ENCODE assay signal across 9 cellular contexts in genomic region chr17:5500247-5500803, GRCh38. TPM values are rescaled to one million over a fixed set of nuclear protein-coding genes. Genes with fewer than 3 reads are reported as not detected.
DNase-seq lines count a peak whose midpoint lies in the region; ATAC-seq and TF ChIP-seq lines count a peak whose summit lies in the region.
"Had no signal": no experiment of that assay in that cellular context is flagged by ENCODE, and none has a peak within 500 bp of the region (broad histone marks: within the 10 kb centered on the region; RNA-seq: fewer than 3 reads in every experiment).

No MANE protein-coding gene starts in this region.

- no peaks in the 10 kb centered on the region for H3K36me3 Mint-ChIP-seq in activated CD4-positive, alpha-beta memory T cell treated with anti-CD3 and anti-CD28 coated beads for 36 hours

- WGBS in sigmoid colon, 2 donors: 3 to 7% methylated on average over 38 of the region's 38 CpGs

- H3K27ac Mint-ChIP-seq in activated CD4-positive, alpha-beta memory T cell treated with anti-CD3 and anti-CD28 coated beads for 36 hours: no peak overlapping the region

- H3K36me3 ChIP-seq in sigmoid colon: no peaks in the 10 kb centered on the region

- no peaks in the 10 kb centered on the region for H3K27me3 Mint-ChIP-seq in activated CD4-positive, alpha-beta memory T cell treated with anti-CD3 and anti-CD28 coated beads for 36 hours

- intact Hi-C loops in activated CD4-positive, alpha-beta memory T cell treated with anti-CD3 and anti-CD28 coated beads for 36 hours (cut with micrococcal nuclease): loop anchor here (2.0 kb wide), 1 partner anchor 26 kb away; no protein-coding TSS in a partner anchor
- intact Hi-C loops in sigmoid colon (cut with DNase I): no loop called here

- CTCF ChIA-PET in activated CD4-positive, alpha-beta memory T cell treated with anti-CD3 and anti-CD28 coated beads for 36 hours (lab: Charles Lee): interaction anchor here (0.9 to 1.3 kb wide), 3 partner anchors 8 to 61 kb away, joined by 3 read pairs; no protein-coding TSS in a partner anchor

- TF ChIP-seq EP300 in sigmoid colon (IDR thresholded peaks at IDR 0.05): no peak

- no peaks in the 10 kb centered on the region for H3K9me3 ChIP-seq in sigmoid colon

- peak overlapping the region; percentile 89 for H3K4me3 Mint-ChIP-seq in activated CD4-positive, alpha-beta memory T cell treated with anti-CD3 and anti-CD28 coated beads for 36 hours

- TF ChIP-seq POLR2A in sigmoid colon (IDR thresholded peaks at IDR 0.05): no peak

- ATAC-seq in GM18867 (IDR thresholded peaks at IDR 0.05; ENCODE audit: unreplicated experiment) (no peak), HG02642 (IDR thresholded peaks at IDR 0.05; ENCODE audit: poor library complexity, unreplicated experiment) (no peak)

- peak overlapping the region; percentile 44 to 70 (median 62) for H3K4me3 ChIP-seq in sigmoid colon

- POLR2A ChIA-PET in activated CD4-positive, alpha-beta memory T cell treated with anti-CD3 and anti-CD28 coated beads for 36 hours (lab: Charles Lee): interaction anchor here (0.5 to 2.4 kb wide), 2 partner anchors 14 to 1640 kb away, joined by 3 to 17 read pairs; partner anchors contain the start of genes DERL2 and MIS12

- TF ChIP-seq CTCF in sigmoid colon (IDR thresholded peaks at IDR 0.05): no peak

- H3K27ac ChIP-seq in sigmoid colon: peak overlapping the region in 3 of 4 donors; percentile 55 to 74 (median 73)
- H3K27ac ChIP-seq: 22Rv1 had no signal

- H3K4me1 Mint-ChIP-seq in activated CD4-positive, alpha-beta memory T cell treated with anti-CD3 and anti-CD28 coated beads for 36 hours (ENCODE audit: low read depth): peaks cover 12% of the 10 kb centered on the region

- peaks cover 0 to 5% (median 0%) of the 10 kb centered on the region in 3 donors for H3K27me3 ChIP-seq in sigmoid colon

- peaks cover 0 to 21% (median 18%) of the 10 kb centered on the region in 4 donors for H3K4me1 ChIP-seq in sigmoid colon

- DNase-seq in DMS 273 (lab: John Stamatoyannopoulos, UW; ENCODE audit: unreplicated experiment) (peak; percentile 23), DMS 273 treated with DMSO at 0.1 percent for 48 hours (lab: John Stamatoyannopoulos, UW) (no peak), germinal center (ENCODE audit: low spot score) (peak; percentile 34), sigmoid colon (no peak), NCI-H187 treated with DMSO at 0.1 percent for 48 hours (lab: John Stamatoyannopoulos, UW) (no peak)
- peak; percentile 17 for DNase-seq in activated CD4-positive, alpha-beta memory T cell treated with anti-CD3 and anti-CD28 coated beads for 36 hours

- H3K9me3 Mint-ChIP-seq in activated CD4-positive, alpha-beta memory T cell treated with anti-CD3 and anti-CD28 coated beads for 36 hours: no peaks in the 10 kb centered on the region

RNA-seq across cellular contexts. Expression of gene MIS12, which starts 14.0 kb away (rescaled TPM):
- total RNA-seq in activated CD4-positive, alpha-beta memory T cell treated with anti-CD3 and anti-CD28 coated beads for 36 hours: 10 to 100 TPM; 30.4 to 32.0 TPM
- 10 to 100 TPM in 3 of 4 donors, 1 to 10 TPM in 1; 6.1 to 16.6 (median 15.7) TPM for total RNA-seq in sigmoid colon
- polyA plus RNA-seq in sigmoid colon: 10 to 100 TPM in 1 of 3 donors, 1 to 10 TPM in 2; 3.6 to 12.0 (median 7.6) TPM

RNA-seq across cellular contexts. Expression of gene DERL2, which starts 14.3 kb away (rescaled TPM):
- 10 to 100 TPM; 54.8 to 57.8 TPM for total RNA-seq in activated CD4-positive, alpha-beta memory T cell treated with anti-CD3 and anti-CD28 coated beads for 36 hours
- total RNA-seq in sigmoid colon: 10 to 100 TPM; 14.3 to 40.0 (median 18.0) TPM
- polyA plus RNA-seq in sigmoid colon: 10 to 100 TPM; 23.1 to 51.3 (median 24.6) TPM

RNA-seq across cellular contexts. Expression of gene DHX33, which starts 31.5 kb away (rescaled TPM):
- total RNA-seq in activated CD4-positive, alpha-beta memory T cell treated with anti-CD3 and anti-CD28 coated beads for 36 hours: 10 to 100 TPM; 21.8 to 21.9 TPM
- 1 to 10 TPM; 7.1 to 9.8 (median 8.4) TPM for total RNA-seq in sigmoid colon
- polyA plus RNA-seq in sigmoid colon: 1 to 10 TPM; 2.3 to 8.3 (median 3.0) TPM

Comparison
In these comparisons a context has a peak if more than half of its experiments do, and no peak if none do; other contexts are left out.
1. DNase-seq: peak in DMS 273 (single experiment), activated CD4-positive, alpha-beta memory T cell treated with anti-CD3 and anti-CD28 coated beads for 36 hours (single experiment) and germinal center (single experiment); none in DMS 273 treated with DMSO at 0.1 percent for 48 hours (single experiment), sigmoid colon (single experiment) and NCI-H187 treated with DMSO at 0.1 percent for 48 hours (single experiment).